Comparison of ENCODE assay signal across 12 cellular contexts in the genomic region with DNA sequence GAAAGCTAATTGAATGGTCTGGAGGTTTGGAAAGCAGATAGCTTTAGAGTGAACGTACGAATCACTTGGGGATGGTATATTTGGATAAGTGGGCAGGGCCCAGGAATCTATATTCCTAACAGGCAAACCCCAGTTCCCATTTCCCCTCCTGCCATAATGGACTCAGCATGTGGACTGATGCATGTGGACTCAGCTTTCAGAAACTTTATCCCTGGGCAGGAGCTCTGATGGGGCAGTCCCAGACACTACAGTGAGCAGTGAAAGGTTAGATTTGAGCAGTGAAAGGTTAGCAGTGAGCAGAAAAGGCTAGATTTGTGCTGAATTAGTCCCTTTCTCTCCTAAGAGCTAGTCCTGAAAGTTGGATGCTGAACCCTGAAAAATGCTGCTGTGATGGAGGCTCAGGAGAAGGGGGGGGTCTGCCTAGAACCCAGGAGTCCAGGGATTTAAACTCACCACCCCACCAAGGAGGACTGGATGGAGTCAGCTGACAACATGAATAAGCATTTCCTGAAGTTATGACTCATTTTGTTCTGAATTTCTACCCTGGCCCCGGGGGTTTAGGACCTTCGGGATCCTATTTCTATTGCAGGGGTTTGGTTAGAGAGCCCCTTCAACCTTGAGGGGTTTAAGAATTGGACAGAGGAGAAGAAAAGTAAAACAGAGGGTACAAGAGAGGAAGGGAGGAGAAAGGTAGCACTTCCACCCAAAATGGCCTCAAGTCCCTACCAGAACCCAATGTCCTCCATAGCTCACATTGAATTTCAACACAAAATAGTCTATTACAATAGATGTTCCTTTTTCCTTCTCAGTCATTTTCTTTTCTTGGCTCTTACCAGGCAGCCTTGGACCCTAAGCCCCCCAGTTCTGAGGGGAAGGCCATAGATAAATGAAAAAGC. TPM values are rescaled to one million over a fixed set of nuclear protein-coding genes. Genes with fewer than 3 reads are reported as not detected.
DNase-seq lines count a peak whose midpoint lies in the region; ATAC-seq, FAIRE-seq and TF ChIP-seq lines count a peak whose summit lies in the region.
"Had no signal": no experiment of that assay in that cellular context is flagged by ENCODE, and none has a peak within 500 bp of the region (broad histone marks: within the 10 kb centered on the region; RNA-seq: fewer than 3 reads in every experiment).

No MANE protein-coding gene starts in this region.

- intact Hi-C loops in activated CD8-positive, alpha-beta T cell treated with anti-CD3 and anti-CD28 coated beads for 36 hours (cut with micrococcal nuclease): no loop called here

- H3K79me2 ChIP-seq in astrocyte (ENCODE audit: insufficient read depth, low read length): no peaks in the 10 kb centered on the region

- ATAC-seq in activated CD8-positive, alpha-beta T cell treated with anti-CD3 and anti-CD28 coated beads for 36 hours: peak; percentile 24
- ATAC-seq in activated CD8-positive, alpha-beta T cell treated with anti-CD3 and anti-CD28 coated beads, Interleukin-2, amount 10 ng/mL, durations not matched to agents 7 days and 5 days: no peak
- no peak for ATAC-seq in GM18519 (IDR thresholded peaks at IDR 0.05; ENCODE audit: low FRiP score, unreplicated experiment)
- no peak for ATAC-seq in gastroesophageal sphincter
- no peak for ATAC-seq in GM18858 (IDR thresholded peaks at IDR 0.05; ENCODE audit: unreplicated experiment)

- no peaks in the 10 kb centered on the region for H3K27me3 ChIP-seq in astrocyte (ENCODE audit: insufficient read depth, low read length)
- H3K27me3 ChIP-seq in gastroesophageal sphincter: peaks cover 51% of the 10 kb centered on the region

- POLR2A ChIA-PET in activated CD8-positive, alpha-beta T cell treated with anti-CD3 and anti-CD28 coated beads for 36 hours (lab: Charles Lee): no interaction called here
- POLR2A ChIA-PET in activated CD8-positive, alpha-beta T cell treated with anti-CD3 and anti-CD28 coated beads, Interleukin-2, amount 10 ng/mL, durations not matched to agents 7 days and 5 days (lab: Charles Lee): no interaction called here

- no peak overlapping the region for H3K4me3 Mint-ChIP-seq in activated CD8-positive, alpha-beta T cell treated with anti-CD3 and anti-CD28 coated beads for 36 hours
- H3K4me3 Mint-ChIP-seq in activated CD8-positive, alpha-beta T cell treated with anti-CD3 and anti-CD28 coated beads, Interleukin-2, amount 10 ng/mL, durations not matched to agents 7 days and 5 days: no peak overlapping the region
- H3K4me3 Mint-ChIP-seq in astrocyte (ENCODE audit: unreplicated experiment): peak overlapping the region; percentile 5
- H3K4me3 Mint-ChIP-seq: activated CD4-positive, alpha-beta T cell treated with anti-CD3 and anti-CD28 coated beads, Interleukin-2, amount 10 ng/mL, durations not matched to agents 24 days and 14 days had no signal

- no peak for TF ChIP-seq CTCF in activated CD8-positive, alpha-beta T cell treated with anti-CD3 and anti-CD28 coated beads for 36 hours (IDR thresholded peaks at IDR 0.05)
- TF ChIP-seq CTCF in astrocyte (IDR thresholded peaks at IDR 0.05; ENCODE audit: insufficient read depth, low read depth, low read length): no peak
- TF ChIP-seq CTCF in gastroesophageal sphincter (IDR thresholded peaks at IDR 0.05): no peak

- H3K4me1 ChIP-seq in astrocyte (ENCODE audit: insufficient read depth, low read length): peaks cover 49% of the 10 kb centered on the region
- no peaks in the 10 kb centered on the region for H3K4me1 ChIP-seq in gastroesophageal sphincter

- H2AFZ ChIP-seq in astrocyte (ENCODE audit: low read depth, low read length): peak overlapping the region; percentile 6

- CTCF ChIA-PET in activated CD8-positive, alpha-beta T cell treated with anti-CD3 and anti-CD28 coated beads for 36 hours (lab: Charles Lee): interaction anchor here (2.5 to 2.8 kb wide), 2 partner anchors 14 to 24 kb away, joined by 6 to 13 read pairs; no protein-coding TSS in a partner anchor
- CTCF ChIA-PET in activated CD8-positive, alpha-beta T cell treated with anti-CD3 and anti-CD28 coated beads, Interleukin-2, amount 10 ng/mL, durations not matched to agents 7 days and 5 days (lab: Charles Lee): interaction anchor here (5.1 kb wide), 1 partner anchor 14 kb away, joined by 28 read pairs; no protein-coding TSS in a partner anchor

- H3K9me3 Mint-ChIP-seq in activated CD8-positive, alpha-beta T cell treated with anti-CD3 and anti-CD28 coated beads for 36 hours: no peaks in the 10 kb centered on the region
- H3K9me3 Mint-ChIP-seq in activated CD8-positive, alpha-beta T cell treated with anti-CD3 and anti-CD28 coated beads, Interleukin-2, amount 10 ng/mL, durations not matched to agents 7 days and 5 days (ENCODE audit: insufficient read depth): no peaks in the 10 kb centered on the region
- no peaks in the 10 kb centered on the region for H3K9me3 Mint-ChIP-seq in astrocyte (ENCODE audit: unreplicated experiment)
- H3K9me3 Mint-ChIP-seq: activated CD4-positive, alpha-beta T cell treated with anti-CD3 and anti-CD28 coated beads, Interleukin-2, amount 10 ng/mL, durations not matched to agents 24 days and 14 days had no signal

- peaks cover 4% of the 10 kb centered on the region for H3K4me1 Mint-ChIP-seq in activated CD8-positive, alpha-beta T cell treated with anti-CD3 and anti-CD28 coated beads for 36 hours (ENCODE audit: low read depth)
- H3K4me1 Mint-ChIP-seq in activated CD8-positive, alpha-beta T cell treated with anti-CD3 and anti-CD28 coated beads, Interleukin-2, amount 10 ng/mL, durations not matched to agents 7 days and 5 days (ENCODE audit: low read depth): no peaks in the 10 kb centered on the region
- peaks cover 73% of the 10 kb centered on the region for H3K4me1 Mint-ChIP-seq in astrocyte (ENCODE audit: low read depth, unreplicated experiment)

- H3K9ac ChIP-seq in astrocyte (ENCODE audit: low read length): peak overlapping the region; percentile 43

- H3K27me3 Mint-ChIP-seq in activated CD8-positive, alpha-beta T cell treated with anti-CD3 and anti-CD28 coated beads for 36 hours: peaks cover 18% of the 10 kb centered on the region
- peaks cover 13% of the 10 kb centered on the region for H3K27me3 Mint-ChIP-seq in activated CD8-positive, alpha-beta T cell treated with anti-CD3 and anti-CD28 coated beads, Interleukin-2, amount 10 ng/mL, durations not matched to agents 7 days and 5 days (ENCODE audit: low read depth)
- no peaks in the 10 kb centered on the region for H3K27me3 Mint-ChIP-seq in astrocyte (ENCODE audit: low read depth, unreplicated experiment)

- 50% methylated on average over 2 to 4 of the region's 4 CpGs for WGBS in gastroesophageal sphincter (ENCODE audit: low coverage in 1 of 2), 2 donors

- FAIRE-seq in astrocyte (lab: Jason Lieb, UNC): peak; percentile 69

- TF ChIP-seq EP300 in gastroesophageal sphincter (IDR thresholded peaks at IDR 0.05): no peak

- no peaks in the 10 kb centered on the region for H3K36me3 ChIP-seq in astrocyte (ENCODE audit: insufficient read depth, low read length)
- H3K36me3 ChIP-seq in gastroesophageal sphincter: no peaks in the 10 kb centered on the region
- H3K36me3 ChIP-seq: neutrophil had no signal

- H3K27ac Mint-ChIP-seq in activated CD8-positive, alpha-beta T cell treated with anti-CD3 and anti-CD28 coated beads for 36 hours: no peak overlapping the region
- H3K27ac Mint-ChIP-seq in activated CD8-positive, alpha-beta T cell treated with anti-CD3 and anti-CD28 coated beads, Interleukin-2, amount 10 ng/mL, durations not matched to agents 7 days and 5 days: no peak overlapping the region
- H3K27ac Mint-ChIP-seq in astrocyte (ENCODE audit: unreplicated experiment): peak overlapping the region; percentile 99
- H3K27ac Mint-ChIP-seq: activated CD4-positive, alpha-beta T cell treated with anti-CD3 and anti-CD28 coated beads, Interleukin-2, amount 10 ng/mL, durations not matched to agents 24 days and 14 days had no signal

- H3K4me3 ChIP-seq in astrocyte (ENCODE audit: insufficient read depth, low read depth, low read length) (no peak overlapping the region), gastroesophageal sphincter (no peak overlapping the region)

- peak overlapping the region; percentile 72 for H3K27ac ChIP-seq in astrocyte (ENCODE audit: low read depth, low read length)
- peak overlapping the region in 1 of 4 donors; percentile 29 for H3K27ac ChIP-seq in gastroesophageal sphincter
- H3K27ac ChIP-seq: neutrophil had no signal

- H3K9me3 ChIP-seq in astrocyte (ENCODE audit: insufficient read depth, low read depth, low read length) (no peaks in the 10 kb centered on the region), gastroesophageal sphincter (peaks cover 0 to 5% (median 0%) of the 10 kb centered on the region in 3 donors)
- H3K9me3 ChIP-seq: neutrophil had no signal

- no peak for DNase-seq in activated CD8-positive, alpha-beta T cell treated with anti-CD3 and anti-CD28 coated beads for 36 hours
- DNase-seq in activated CD8-positive, alpha-beta T cell treated with anti-CD3 and anti-CD28 coated beads, Interleukin-2, amount 10 ng/mL, durations not matched to agents 7 days and 5 days: no peak
- peak; percentile 50 for DNase-seq in astrocyte (ENCODE audit: low read depth)
- DNase-seq in islet precursor cell: peak; percentile 60
- DNase-seq in GOT3 (lab: John Stamatoyannopoulos, UW): no peak
- DNase-seq: activated CD4-positive, alpha-beta T cell treated with anti-CD3 and anti-CD28 coated beads, Interleukin-2, amount 10 ng/mL, durations not matched to agents 24 days and 14 days; glutamatergic neuron; NCI-H1436 treated with DMSO at 0.1 percent for 48 hours had no signal

- peak overlapping the region; percentile 45 for H3K4me2 ChIP-seq in astrocyte (ENCODE audit: low read length)

- no peaks in the 10 kb centered on the region for H4K20me1 ChIP-seq in astrocyte (ENCODE audit: insufficient read depth, low read length)

- no peak for TF ChIP-seq POLR2A in gastroesophageal sphincter (IDR thresholded peaks at IDR 0.05)

- no peaks in the 10 kb centered on the region for H3K36me3 Mint-ChIP-seq in activated CD8-positive, alpha-beta T cell treated with anti-CD3 and anti-CD28 coated beads for 36 hours (ENCODE audit: low read depth)
- H3K36me3 Mint-ChIP-seq in activated CD8-positive, alpha-beta T cell treated with anti-CD3 and anti-CD28 coated beads, Interleukin-2, amount 10 ng/mL, durations not matched to agents 7 days and 5 days (ENCODE audit: low read depth): no peaks in the 10 kb centered on the region
- peaks cover under 1% of the 10 kb centered on the region for H3K36me3 Mint-ChIP-seq in astrocyte (ENCODE audit: low read depth, unreplicated experiment)

RNA-seq across cellular contexts. Expression of gene FZD2, which starts 10.3 kb away (rescaled TPM):
- under 1 TPM; 0.16 to 0.22 TPM for total RNA-seq in activated CD8-positive, alpha-beta T cell treated with anti-CD3 and anti-CD28 coated beads for 36 hours
- total RNA-seq in activated CD8-positive, alpha-beta T cell treated with anti-CD3 and anti-CD28 coated beads, Interleukin-2, amount 10 ng/mL, durations not matched to agents 7 days and 5 days: under 1 TPM; 0.26 to 0.29 TPM
- 95.7 and 97.6 TPM in 2 replicates for total RNA-seq in astrocyte
- total RNA-seq in gastroesophageal sphincter: 1 to 10 TPM; 1.5 to 2.7 (median 1.6) TPM
- total RNA-seq: activated CD4-positive, alpha-beta T cell treated with anti-CD3 and anti-CD28 coated beads, Interleukin-2, amount 10 ng/mL, durations not matched to agents 24 days and 14 days had no signal

RNA-seq across cellular contexts. Expression of gene GPATCH8, which starts 43.8 kb away (rescaled TPM):
- 10 to 100 TPM; 34.0 to 36.8 TPM for total RNA-seq in activated CD8-positive, alpha-beta T cell treated with anti-CD3 and anti-CD28 coated beads for 36 hours
- 10 to 100 TPM; 45.7 to 45.8 TPM for total RNA-seq in activated CD8-positive, alpha-beta T cell treated with anti-CD3 and anti-CD28 coated beads, Interleukin-2, amount 10 ng/mL, durations not matched to agents 7 days and 5 days
- total RNA-seq in astrocyte: 38.0 and 43.3 TPM in 2 replicates
- total RNA-seq in gastroesophageal sphincter: 10 to 100 TPM; 21.8 to 54.6 (median 33.9) TPM

Comparison
In these comparisons a context has a peak if more than half of its experiments do, and no peak if none do; other contexts are left out.
1. DNase-seq: peak in astrocyte (single experiment) and islet precursor cell (single experiment); none in activated CD8-positive, alpha-beta T cell treated with anti-CD3 and anti-CD28 coated beads for 36 hours (single experiment), activated CD8-positive, alpha-beta T cell treated with anti-CD3 and anti-CD28 coated beads, Interleukin-2, amount 10 ng/mL, durations not matched to agents 7 days and 5 days (single experiment) and GOT3 (single experiment).
2. RNA of gene FZD2, which starts 10.3 kb away (total RNA-seq): 95.7 to 97.6 TPM in astrocyte; 1.5 to 2.7 TPM in gastroesophageal sphincter, 0.26 to 0.29 TPM in activated CD8-positive, alpha-beta T cell treated with anti-CD3 and anti-CD28 coated beads, Interleukin-2, amount 10 ng/mL, durations not matched to agents 7 days and 5 days and 0.16 to 0.22 TPM in activated CD8-positive, alpha-beta T cell treated with anti-CD3 and anti-CD28 coated beads for 36 hours; every median in the first group is over 10 times any median in the second.